8 cellular contexts compared by ENCODE assay signal in the genomic region with DNA sequence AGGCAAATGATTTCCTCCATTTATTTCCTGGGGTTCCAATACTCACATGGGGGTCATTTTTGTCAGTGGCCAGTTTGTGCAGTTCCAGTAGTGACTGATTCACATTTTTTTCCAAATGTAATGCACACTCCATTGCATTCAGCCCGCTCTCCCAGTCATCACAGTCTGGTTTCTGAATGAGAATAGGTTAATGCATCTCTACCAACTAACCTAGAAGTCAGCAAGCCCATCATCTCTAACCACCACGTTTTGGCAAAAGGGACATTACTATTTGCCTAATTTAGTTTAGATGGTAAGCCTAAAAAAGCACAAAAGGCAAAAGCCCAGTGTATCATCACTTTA. TPM values are rescaled to one million over a fixed set of nuclear protein-coding genes. Genes with fewer than 3 reads are reported as not detected.
DNase-seq lines count a peak whose midpoint lies in the region; ATAC-seq and TF ChIP-seq lines count a peak whose summit lies in the region.

No MANE protein-coding gene starts in this region.

- no peak for ATAC-seq in IMR-90 (ENCODE audit: low read depth)
- no peak for ATAC-seq in naive B cell (ENCODE audit: low read depth in 2 of 2)
- no peak for ATAC-seq in HG02938 (IDR thresholded peaks at IDR 0.05; ENCODE audit: unreplicated experiment)
- ATAC-seq in HG03135 (IDR thresholded peaks at IDR 0.05; ENCODE audit: unreplicated experiment), result no peak

- no peak overlapping the region for H2AK5ac ChIP-seq in IMR-90 (ENCODE audit: low read depth, low read length)

- H2BK5ac ChIP-seq in IMR-90 (ENCODE audit: low read depth, low read length, poor library complexity, severe bottlenecking), result no peak overlapping the region

- no peak overlapping the region for H4K91ac ChIP-seq in IMR-90 (ENCODE audit: insufficient read depth, low read depth, low read length)

- no peaks in the 10 kb centered on the region for H3K9me3 ChIP-seq in IMR-90 (ENCODE audit: control insufficient read depth, insufficient read depth, low read length)

- POLR2A ChIA-PET in IMR-90 (lab: Charles Lee; ENCODE audit: unreplicated experiment), result interaction anchor here (1.9 kb wide), 1 partner anchor 117 kb away, joined by 17 read pairs; no protein-coding TSS in a partner anchor

- no peaks in the 10 kb centered on the region for H3K27me3 Mint-ChIP-seq in naive B cell

- TF ChIP-seq RAD21 in IMR-90 (IDR thresholded peaks at IDR 0.05; ENCODE audit: low read length), result no peak

- no peak overlapping the region for H3K18ac ChIP-seq in IMR-90 (ENCODE audit: low read depth, low read length)

- TF ChIP-seq CTCF in 22Rv1 (IDR thresholded peaks at IDR 0.05) (no peak), IMR-90 (conservative IDR thresholded peaks at IDR 0.05; ENCODE audit: low read depth, low read length) (no peak), choroid plexus epithelial cell (conservative IDR thresholded peaks at IDR 0.05; ENCODE audit: low read depth, low read length) (no peak)

- no peak overlapping the region for H2BK15ac ChIP-seq in IMR-90 (ENCODE audit: low read depth, low read length)

- H3K36me3 Mint-ChIP-seq in naive B cell, result peaks cover 9 to 18% of the 10 kb centered on the region in 2 donors

- no peak for TF ChIP-seq POLR2A in IMR-90 (IDR thresholded peaks at IDR 0.05; ENCODE audit: low read depth, low read length)

- no peak overlapping the region for H2BK20ac ChIP-seq in IMR-90 (ENCODE audit: low read depth, low read length)

- H4K20me1 ChIP-seq in IMR-90 (ENCODE audit: insufficient read depth, low read length), result peaks cover 61% of the 10 kb centered on the region

- H3K4me3 Mint-ChIP-seq in naive B cell, result peak overlapping the region; percentile 80 to 98 (median 92)

- H3K27ac Mint-ChIP-seq in naive B cell, result peak overlapping the region; percentile 94 to 99 (median 98)

- H2BK120ac ChIP-seq in IMR-90 (ENCODE audit: low read depth, low read length), result no peak overlapping the region

- H3K79me1 ChIP-seq in IMR-90 (ENCODE audit: low read depth in 1 of 2, low read length in 2 of 2), result peaks cover 15 to 62% of the 10 kb centered on the region in 2 experiments

- no peak overlapping the region for H4K8ac ChIP-seq in IMR-90 (ENCODE audit: low read depth in 2 of 2, low read length in 2 of 2)

- H3K23ac ChIP-seq in IMR-90 (ENCODE audit: low read depth, low read length), result peak overlapping the region; percentile 74

- H3K4ac ChIP-seq in IMR-90 (ENCODE audit: low read depth, low read length), result no peak overlapping the region; the same call in 1 of the 2 replicates

- no peaks in the 10 kb centered on the region for H3K27me3 ChIP-seq in IMR-90 (ENCODE audit: control insufficient read depth, insufficient read depth, low read length)

- peaks cover 0 to 1% (median 0%) of the 10 kb centered on the region in 7 donors for H3K9me3 Mint-ChIP-seq in naive B cell

- H2AK9ac ChIP-seq in IMR-90 (replicated peaks; ENCODE audit: low read depth, low read length, poor library complexity), result no peak overlapping the region

- H3K27ac ChIP-seq in 22Rv1 (peak overlapping the region; percentile 93), IMR-90 (ENCODE audit: insufficient read depth, low read length) (no peak overlapping the region)

- H3K4me2 ChIP-seq in IMR-90 (ENCODE audit: low read depth, low read length), result peak overlapping the region; percentile 98

- peak overlapping the region; percentile 98 for H3K9ac ChIP-seq in IMR-90 (ENCODE audit: low read depth, low read length)

- H3K4me3 ChIP-seq in IMR-90 (ENCODE audit: insufficient read depth, low read depth, low read length) (peak overlapping the region; percentile 93), choroid plexus epithelial cell (ENCODE audit: low read depth, low read length) (peak overlapping the region; percentile 78)

- peak overlapping the region; percentile 46; the same call in 1 of the 2 replicates for H3K56ac ChIP-seq in IMR-90 (ENCODE audit: extremely low read depth, insufficient read depth, low read length)

- H3K4me1 Mint-ChIP-seq in naive B cell, result peaks cover 47 to 79% (median 68%) of the 10 kb centered on the region in 3 donors

- TSS peak; percentile 95 for BruUV-seq in IMR-90 (replicated peaks; lab: Mats Ljungman, UMichigan)

- intact Hi-C loops in IMR-90 (cut with micrococcal nuclease), result no loop called here

- peaks cover 26% of the 10 kb centered on the region for H3K9me1 ChIP-seq in IMR-90 (ENCODE audit: insufficient read depth, low read length)

- CTCF ChIA-PET in IMR-90 (lab: Yijun Ruan, JAX), result interaction anchor here (1.2 kb wide), 1 partner anchor 117 kb away, joined by 3 read pairs; no protein-coding TSS in a partner anchor

- H2AFZ ChIP-seq in IMR-90 (replicated peaks; ENCODE audit: low read length, poor library complexity), result no peak overlapping the region

- dilution Hi-C loops in IMR-90 (cut with HindIII; ENCODE audit: low sequenced_read_pairs, unreplicated experiment), result no loop called here

- in situ Hi-C loops in IMR-90 (cut with MboI; ENCODE audit: low sequenced_read_pairs), result loop anchor here (10.0 kb wide), 1 partner anchor 60 kb away; no protein-coding TSS in a partner anchor

- peaks cover 13% of the 10 kb centered on the region; the same call in 1 of the 2 replicates for H3K4me1 ChIP-seq in IMR-90 (ENCODE audit: control insufficient read depth, insufficient read depth, low read length)

- H4K5ac ChIP-seq in IMR-90 (ENCODE audit: low read depth, low read length), result no peak overlapping the region

- peaks cover 31% of the 10 kb centered on the region for H3K36me3 ChIP-seq in IMR-90 (ENCODE audit: control insufficient read depth, insufficient read depth, low read length)

- WGBS in IMR-90 (ENCODE audit: extremely low coverage in 2 of 2, insufficient read length in 1 of 2), 2 experiments, result no CpG with 5 or more reads among the region's 2 CpGs

- peak overlapping the region; percentile 33; the same call in 1 of the 2 replicates for H3K14ac ChIP-seq in IMR-90 (replicated peaks; ENCODE audit: low read depth, low read length)

- no peak for DNase-seq in IMR-90
- DNase-seq in choroid plexus epithelial cell (ENCODE audit: low read depth), result no peak
- DNase-seq in naive B cell, result no peak
- no peak for DNase-seq in anterior cingulate cortex (lab: John Stamatoyannopoulos, UW)
- no peak for DNase-seq in dermis blood vessel endothelial cell

TF ChIP-seq in IMR-90, 13 proteins besides CTCF, POLR2A, EP300 and RAD21:
- no peak for TF ChIP-seq BHLHE40 (IDR thresholded peaks at IDR 0.05; ENCODE audit: low read depth, low read length)
- TF ChIP-seq NFE2L2 (IDR thresholded peaks at IDR 0.05; ENCODE audit: low read depth, low read length), result no peak
- no peak for TF ChIP-seq CEBPB (IDR thresholded peaks at IDR 0.05; ENCODE audit: low read depth, low read length)
- no peak for TF ChIP-seq RCOR1 (IDR thresholded peaks at IDR 0.05; ENCODE audit: insufficient replicate concordance, low read length)
- no peak for TF ChIP-seq MXI1 (IDR thresholded peaks at IDR 0.05; ENCODE audit: borderline replicate concordance, low read depth, low read length)
- TF ChIP-seq SMC3 (IDR thresholded peaks at IDR 0.05; ENCODE audit: low read depth, low read length), result no peak
- TF ChIP-seq, protein P1, sequence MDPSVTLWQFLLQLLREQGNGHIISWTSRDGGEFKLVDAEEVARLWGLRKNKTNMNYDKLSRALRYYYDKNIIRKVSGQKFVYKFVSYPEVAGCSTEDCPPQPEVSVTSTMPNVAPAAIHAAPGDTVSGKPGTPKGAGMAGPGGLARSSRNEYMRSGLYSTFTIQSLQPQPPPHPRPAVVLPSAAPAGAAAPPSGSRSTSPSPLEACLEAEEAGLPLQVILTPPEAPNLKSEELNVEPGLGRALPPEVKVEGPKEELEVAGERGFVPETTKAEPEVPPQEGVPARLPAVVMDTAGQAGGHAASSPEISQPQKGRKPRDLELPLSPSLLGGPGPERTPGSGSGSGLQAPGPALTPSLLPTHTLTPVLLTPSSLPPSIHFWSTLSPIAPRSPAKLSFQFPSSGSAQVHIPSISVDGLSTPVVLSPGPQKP (IDR thresholded peaks at IDR 0.05; ENCODE audit: borderline replicate concordance, low read depth, low read length), result no peak
- TF ChIP-seq RFX5 (IDR thresholded peaks at IDR 0.05; ENCODE audit: low read depth, low read length), result no peak
- TF ChIP-seq, protein P2, sequence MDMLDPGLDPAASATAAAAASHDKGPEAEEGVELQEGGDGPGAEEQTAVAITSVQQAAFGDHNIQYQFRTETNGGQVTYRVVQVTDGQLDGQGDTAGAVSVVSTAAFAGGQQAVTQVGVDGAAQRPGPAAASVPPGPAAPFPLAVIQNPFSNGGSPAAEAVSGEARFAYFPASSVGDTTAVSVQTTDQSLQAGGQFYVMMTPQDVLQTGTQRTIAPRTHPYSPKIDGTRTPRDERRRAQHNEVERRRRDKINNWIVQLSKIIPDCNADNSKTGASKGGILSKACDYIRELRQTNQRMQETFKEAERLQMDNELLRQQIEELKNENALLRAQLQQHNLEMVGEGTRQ (IDR thresholded peaks at IDR 0.05; ENCODE audit: low read depth, low read length), result no peak
- TF ChIP-seq CHD1 (IDR thresholded peaks at IDR 0.05; ENCODE audit: low read depth, low read length), result no peak
- TF ChIP-seq MAZ (IDR thresholded peaks at IDR 0.05; ENCODE audit: borderline replicate concordance, low read depth, low read length), result no peak
- TF ChIP-seq MAFK (IDR thresholded peaks at IDR 0.05; ENCODE audit: low read depth, low read length), result no peak
- no peak for TF ChIP-seq FOS (IDR thresholded peaks at IDR 0.05; ENCODE audit: low read depth, low read length)

RNA-seq across cellular contexts. Expression of a gene that starts 2.5 kb away (rescaled TPM):
- 344 and 385 TPM in 2 replicates for total RNA-seq in IMR-90 (2012; rRNA removed)
- polyA plus RNA-seq in IMR-90 (2012; rRNA removed), result 2,453 and 2,516 TPM in 2 replicates
- 1,842 and 5,333 TPM in 2 replicates for polyA plus RNA-seq in IMR-90 (2012; cell fraction: cytosol; rRNA removed)
- 767 and 934 TPM in 2 replicates for polyA plus RNA-seq in IMR-90 (2012; cell fraction: nucleus; rRNA removed; ENCODE audit: low replicate concordance)
- 1,000 to 10,000 TPM; 4,039 to 5,068 (median 4,261) TPM for polyA plus RNA-seq in naive B cell (ENCODE audit: low read depth in 6 of 6)
- total RNA-seq in dermis blood vessel endothelial cell, result 742 and 1,944 TPM in 2 replicates

RNA-seq across cellular contexts. Expression of a gene that starts 14.8 kb away (rescaled TPM):
- total RNA-seq in IMR-90 (2012; rRNA removed), result 0.83 and 0.90 TPM in 2 replicates
- polyA plus RNA-seq in IMR-90 (2012; rRNA removed), result 1.2 and 1.4 TPM in 2 replicates
- 0.44 and 1.1 TPM in 2 replicates for polyA plus RNA-seq in IMR-90 (2012; cell fraction: cytosol; rRNA removed)
- polyA plus RNA-seq in IMR-90 (2012; cell fraction: nucleus; rRNA removed; ENCODE audit: low replicate concordance), result 6.3 and 7.2 TPM in 2 replicates
- 1 to 10 TPM; 1.4 to 3.3 (median 2.6) TPM for polyA plus RNA-seq in naive B cell (ENCODE audit: low read depth in 6 of 6)
- 0.05 TPM in 1 of 2 replicates, not detected in the other for total RNA-seq in dermis blood vessel endothelial cell

RNA-seq across cellular contexts. Expression of a gene that starts 47.5 kb away (rescaled TPM):
- total RNA-seq in IMR-90 (2012; rRNA removed) (0.28 and 0.72 TPM in 2 replicates), dermis blood vessel endothelial cell (9.0 and 9.9 TPM in 2 replicates)
- polyA plus RNA-seq in IMR-90 (2012; rRNA removed) (1.9 TPM in 2 replicates), naive B cell (ENCODE audit: low read depth in 6 of 6) (not detected)
- 0.84 and 2.4 TPM in 2 replicates for polyA plus RNA-seq in IMR-90 (2012; cell fraction: cytosol; rRNA removed)
- 2.7 and 2.8 TPM in 2 replicates for polyA plus RNA-seq in IMR-90 (2012; cell fraction: nucleus; rRNA removed; ENCODE audit: low replicate concordance)
